23 cellular contexts compared by ENCODE assay signal in the genomic region with DNA sequence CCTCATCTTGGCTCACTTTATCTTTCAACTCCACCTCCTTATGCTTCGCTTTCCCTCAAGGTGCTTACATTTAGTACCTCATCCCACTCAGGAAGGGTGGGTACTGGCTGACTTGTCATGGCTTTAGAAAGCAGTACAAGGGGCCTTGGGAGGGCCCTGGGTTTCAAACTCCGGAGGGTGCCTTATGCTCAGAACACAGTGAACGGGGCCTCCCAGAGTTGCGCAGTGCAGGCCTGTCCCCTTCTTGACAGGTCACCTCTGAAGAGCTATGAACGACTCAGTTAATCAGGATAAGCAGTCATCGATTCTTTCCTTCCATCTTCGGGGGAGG. TPM values are rescaled to one million over a fixed set of nuclear protein-coding genes. Genes with fewer than 3 reads are reported as not detected.
"Had no signal": no experiment of that assay in that cellular context is flagged by ENCODE, and none has a peak within 500 bp of the region (broad histone marks: within the 10 kb centered on the region; RNA-seq: fewer than 3 reads in every experiment).

No MANE protein-coding gene starts in this region.

- ATAC-seq: K562, Panc1, PC-3, Right ventricle myocardium inferior, SK-N-SH treated with all-trans-retinoic acid at 6 μM for 48 hours had no signal

- DNase-seq: Kasumi-1, MM.1S, NCI-H1092 treated with DMSO at 0.1 percent for 48 hours, NCI-H1436, NCI-H187, NCI-H2029 treated with DMSO at 0.1 percent for 48 hours, NCI-H226, NCI-H446, NCI-H510A, NCI-H524 treated with DMSO at 0.1 percent for 48 hours, NCI-H69, NCI-H774, PC-3, SHP77 treated with DMSO at 0.1 percent for 48 hours, SJCRH30 had no signal

- H3K4me1 ChIP-seq: SJCRH30 had no signal

- H3K27ac Mint-ChIP-seq: IgD-negative memory B cell had no signal

- H3K9me3 Mint-ChIP-seq: IgD-negative memory B cell had no signal

- H3K27ac ChIP-seq: KMS-11, RWPE1, SJCRH30 had no signal

- H3K27me3 Mint-ChIP-seq: IgD-negative memory B cell had no signal

- H3K27me3 ChIP-seq: SJCRH30 had no signal

- H3K9me3 ChIP-seq: SJCRH30 had no signal

- H3K4me2 ChIP-seq: KMS-11 had no signal

- H3K9ac ChIP-seq: KMS-11 had no signal

- FAIRE-seq: K562 had no signal

- H3K4me3 ChIP-seq: K562, SJCRH30 had no signal

RNA-seq across cellular contexts. Expression of a gene that starts 34.1 kb away (rescaled TPM):
- total RNA-seq: K562, OCI-LY7, PC-3 had no signal
- polyA plus RNA-seq: IgD-negative memory B cell had no signal
